Comparison of ENCODE assay signal across 14 cellular contexts in the genomic region with DNA sequence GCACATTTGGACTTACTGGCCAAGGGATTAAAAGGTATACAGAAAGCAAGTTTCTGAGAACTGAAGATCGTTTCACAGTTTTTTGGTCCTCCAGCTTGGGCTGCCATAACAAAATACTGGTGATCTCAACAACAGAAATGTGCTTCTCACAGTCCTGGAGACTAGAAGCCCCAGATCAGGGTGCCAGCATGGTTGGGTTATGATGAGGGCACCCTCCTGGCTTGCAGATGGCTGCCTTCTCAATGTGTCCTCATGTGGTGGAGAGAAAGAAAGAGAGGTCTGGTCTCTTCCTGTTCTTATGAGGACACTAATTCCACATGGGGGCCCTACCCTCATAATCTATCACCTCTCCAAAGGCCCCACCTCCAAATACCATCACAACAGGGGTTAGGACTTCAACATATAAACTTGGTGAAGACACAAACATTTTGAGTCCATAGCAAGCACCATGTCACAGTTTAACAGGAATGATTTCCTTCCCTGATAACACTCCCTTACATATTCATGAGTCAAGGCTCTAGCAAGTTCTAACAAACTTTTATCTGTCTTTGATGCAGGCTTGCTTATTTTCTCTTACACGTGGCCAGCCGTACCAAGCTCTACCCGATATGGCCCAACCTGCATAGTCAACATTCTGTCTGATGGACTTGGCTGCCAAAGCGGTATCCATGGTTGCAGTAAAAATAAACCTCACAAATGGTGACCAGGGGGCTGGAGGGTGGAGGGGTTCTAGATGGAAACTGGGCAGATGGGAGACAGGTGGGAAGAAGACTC. TPM values are rescaled to one million over a fixed set of nuclear protein-coding genes. Genes with fewer than 3 reads are reported as not detected.
DNase-seq lines count a peak whose midpoint lies in the region; ATAC-seq and TF ChIP-seq lines count a peak whose summit lies in the region.
"Had no signal": no experiment of that assay in that cellular context is flagged by ENCODE, and none has a peak within 500 bp of the region (broad histone marks: within the 10 kb centered on the region; RNA-seq: fewer than 3 reads in every experiment).

No MANE protein-coding gene starts in this region.

- H3K27ac ChIP-seq in right atrium auricular region, result no peak overlapping the region
- H3K27ac ChIP-seq: cardiac muscle cell, heart right ventricle, left lung, neutrophil, SK-N-MC had no signal

- ATAC-seq in left cardiac atrium, result peak; percentile 53 to 82
- ATAC-seq in HG03025 (IDR thresholded peaks at IDR 0.05; ENCODE audit: low FRiP score, unreplicated experiment), result no peak
- no peak for ATAC-seq in GM18907 (IDR thresholded peaks at IDR 0.05; ENCODE audit: unreplicated experiment)

- H3K4me1 Mint-ChIP-seq in dendritic cell treated with granulocyte-macrophage colony-stimulating factor and Interleukin-4, amounts not matched to agents 40 ng/mL and 50 ng/mL, for 4 days (ENCODE audit: low read depth), result peaks cover 25% of the 10 kb centered on the region

- H3K4me3 ChIP-seq in right atrium auricular region, result no peak overlapping the region
- H3K4me3 ChIP-seq: cardiac muscle cell, heart right ventricle, left lung, SK-N-MC had no signal

- no peaks in the 10 kb centered on the region for H3K27me3 Mint-ChIP-seq in dendritic cell treated with granulocyte-macrophage colony-stimulating factor and Interleukin-4, amounts not matched to agents 40 ng/mL and 50 ng/mL, for 4 days

- H3K4me1 ChIP-seq in right atrium auricular region, result no peaks in the 10 kb centered on the region

- H3K27ac Mint-ChIP-seq in dendritic cell treated with granulocyte-macrophage colony-stimulating factor and Interleukin-4, amounts not matched to agents 40 ng/mL and 50 ng/mL, for 4 days, result peak overlapping the region; percentile 43

- no peaks in the 10 kb centered on the region for H3K9me3 ChIP-seq in right atrium auricular region
- H3K9me3 ChIP-seq: heart right ventricle, left lung, neutrophil, thoracic aorta had no signal

- DNase-seq in left cardiac atrium (no peak), right atrium auricular region (ENCODE audit: low spot score) (no peak), myocyte (ENCODE audit: low read depth) (peak; percentile 41), ureter (ENCODE audit: low spot score) (peak; percentile 59), GM10248 (ENCODE audit: extremely low spot score) (no peak)

- TF ChIP-seq CTCF in right atrium auricular region (IDR thresholded peaks at IDR 0.05) (no peak), GM10248 (IDR thresholded peaks at IDR 0.05; ENCODE audit: control extremely low read depth, extremely low read depth, low read depth, missing control alignments) (no peak)

- CTCF ChIA-PET in GM10248 (lab: Yijun Ruan, JAX), result interaction anchor here (0.7 to 1.6 kb wide), 9 partner anchors 12 to 171 kb away, joined by 3 to 6 read pairs (median 4); no protein-coding TSS in a partner anchor

- H3K27me3 ChIP-seq in right atrium auricular region, result no peaks in the 10 kb centered on the region
- H3K27me3 ChIP-seq: cardiac muscle cell, heart right ventricle, left lung, neutrophil had no signal

- no peaks in the 10 kb centered on the region for H3K36me3 ChIP-seq in right atrium auricular region
- H3K36me3 ChIP-seq: cardiac muscle cell, heart right ventricle, left lung, neutrophil, thoracic aorta had no signal

- H3K9me3 Mint-ChIP-seq in dendritic cell treated with granulocyte-macrophage colony-stimulating factor and Interleukin-4, amounts not matched to agents 40 ng/mL and 50 ng/mL, for 4 days, result no peaks in the 10 kb centered on the region

- no peaks in the 10 kb centered on the region for H3K36me3 Mint-ChIP-seq in dendritic cell treated with granulocyte-macrophage colony-stimulating factor and Interleukin-4, amounts not matched to agents 40 ng/mL and 50 ng/mL, for 4 days (ENCODE audit: low read depth)

- intact Hi-C loops in left cardiac atrium (cut with DNase I), result loop anchor here in 1 of 2 donors (5.0 to 10.0 kb wide), 3 partner anchors 70 to 278 kb away; no protein-coding TSS in a partner anchor
- intact Hi-C loops in dendritic cell treated with granulocyte-macrophage colony-stimulating factor and Interleukin-4, amounts not matched to agents 40 ng/mL and 50 ng/mL, for 4 days (cut with micrococcal nuclease), result loop anchor here (5.0 kb wide), 2 partner anchors 35 to 60 kb away; no protein-coding TSS in a partner anchor

- no peak overlapping the region for H3K4me3 Mint-ChIP-seq in dendritic cell treated with granulocyte-macrophage colony-stimulating factor and Interleukin-4, amounts not matched to agents 40 ng/mL and 50 ng/mL, for 4 days

- POLR2A ChIA-PET in GM10248 (lab: Yijun Ruan, JAX), result no interaction called here

RNA-seq across cellular contexts. Expression of gene CXCR1, which starts 20.3 kb away (rescaled TPM):
- total RNA-seq in left cardiac atrium, result under 1 TPM; 0.58 to 0.97 TPM
- total RNA-seq in right atrium auricular region, result under 1 TPM; 0.51 to 0.78 TPM
- total RNA-seq in myocyte, result not detected in 2 replicates
- polyA plus RNA-seq in myocyte (2012), result not detected
- total RNA-seq in ureter, result not detected
- total RNA-seq: cardiac muscle cell had no signal
- polyA plus RNA-seq: cardiac muscle cell had no signal

RNA-seq across cellular contexts. Expression of gene ARPC2, which starts 29.9 kb away (rescaled TPM):
- total RNA-seq in left cardiac atrium (100 to 1,000 TPM; 144 to 167 TPM), right atrium auricular region (100 to 1,000 TPM; 112 to 177 TPM), myocyte (237 and 270 TPM in 2 replicates), ureter (520 TPM)
- polyA plus RNA-seq in myocyte (2012), result 392 TPM

Comparison
In these comparisons a context has a peak if more than half of its experiments do, and no peak if none do; other contexts are left out.
1. ATAC-seq: peak in left cardiac atrium (2 of 2); none in HG03025 (single experiment) and GM18907 (single experiment).
2. DNase-seq: peak in myocyte (single experiment) and ureter (single experiment); none in left cardiac atrium (single experiment), right atrium auricular region (single experiment) and GM10248 (single experiment).